Comparison of ENCODE assay signal across 26 cellular contexts in the genomic region with DNA sequence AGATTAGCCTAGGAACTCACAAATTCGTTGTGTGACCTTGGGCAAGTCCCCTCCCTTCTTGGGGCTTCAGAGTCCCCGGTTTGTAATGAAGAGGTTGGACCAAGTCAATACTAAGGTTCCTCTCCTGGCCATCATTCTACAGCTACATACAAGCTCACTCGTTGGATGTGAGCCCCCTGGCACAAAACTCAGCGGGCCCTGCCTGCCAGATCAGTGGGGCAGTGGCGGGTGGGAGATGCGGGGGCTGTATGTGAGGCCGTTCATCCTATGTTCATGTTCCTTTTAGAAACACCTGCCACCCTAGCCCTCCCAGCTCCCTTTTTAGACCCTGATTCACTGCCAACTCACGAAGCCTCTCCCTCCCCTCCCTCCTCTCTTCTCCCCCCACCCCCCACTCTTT. TPM values are rescaled to one million over a fixed set of nuclear protein-coding genes. Genes with fewer than 3 reads are reported as not detected.
"Had no signal": no experiment of that assay in that cellular context is flagged by ENCODE, and none has a peak within 500 bp of the region (broad histone marks: within the 10 kb centered on the region; RNA-seq: fewer than 3 reads in every experiment).

No MANE protein-coding gene starts in this region.

- H3K36me3 ChIP-seq: gastroesophageal sphincter, left ventricle myocardium inferior, lower lobe of right lung, neutrophil, spleen, tibial artery, upper lobe of right lung, vagina had no signal

- H3K27ac ChIP-seq: gastroesophageal sphincter, left ventricle myocardium inferior, lower lobe of right lung, neutrophil, spleen, tibial artery, upper lobe of right lung, vagina had no signal

- ATAC-seq: esophagus mucosa; gastroesophageal sphincter; left cardiac atrium; lower lobe of right lung; natural killer cell treated with Interleukin-12 subunit alpha and Interleukin-12 subunit beta and Interleukin-15 and Interleukin-18, amount 100 ng/mL, for 72 hours; sciatic nerve; stimulated activated memory B cell treated with anti-CD40 and anti-IgM and Interleukin-4, amounts not matched to agents 10 μg/mL and 1 μg/mL and 100 μg/mL, for 72 hours; upper lobe of right lung had no signal

- DNase-seq: cortex of kidney; effector memory CD4-positive, alpha-beta T cell; kidney; left cardiac atrium; left ventricle myocardium inferior; lower lobe of right lung; posterior cingulate gyrus; spleen; stimulated activated CD4-positive, alpha-beta T cell treated with anti-CD3 and anti-CD28 coated beads, Interleukin-15, amount 100 ng/mL, for 24 hours; stimulated activated CD4-positive, alpha-beta T cell treated with anti-CD3 and anti-CD28 coated beads, Interleukin-1b, Interleukin-23, amount 100 ng/mL, for 48 hours; stimulated activated CD4-positive, alpha-beta T cell treated with anti-CD3 and anti-CD28 coated beads, Interleukin-4, amount 100 ng/mL, for 24 hours; tibial artery; upper lobe of right lung had no signal

- H3K9me3 ChIP-seq: gastroesophageal sphincter, left ventricle myocardium inferior, lower lobe of right lung, neutrophil, spleen, tibial artery, upper lobe of right lung, vagina had no signal

- H3K4me3 ChIP-seq: gastroesophageal sphincter, left ventricle myocardium inferior, lower lobe of right lung, spleen, tibial artery, upper lobe of right lung, vagina had no signal

- H3K36me3 Mint-ChIP-seq: mesothelial cell of epicardium; stimulated activated memory B cell treated with anti-CD40 and anti-IgM and Interleukin-4, amounts not matched to agents 10 μg/mL and 1 μg/mL and 100 μg/mL, for 72 hours had no signal

- H3K9me3 Mint-ChIP-seq: mesothelial cell of epicardium; natural killer cell treated with Interleukin-12 subunit alpha and Interleukin-12 subunit beta and Interleukin-15 and Interleukin-18, amount 100 ng/mL, for 72 hours; stimulated activated memory B cell treated with anti-CD40 and anti-IgM and Interleukin-4, amounts not matched to agents 10 μg/mL and 1 μg/mL and 100 μg/mL, for 72 hours; stimulated activated naive CD8-positive, alpha-beta T cell treated with anti-CD3 and anti-CD28 coated beads, Interleukin-15, Interleukin-2, amounts not matched to agents 100 ng/mL and 50 ng/mL, for 24 hours had no signal

- H3K27ac Mint-ChIP-seq: memory B cell; mesothelial cell of epicardium; natural killer cell treated with Interleukin-12 subunit alpha and Interleukin-12 subunit beta and Interleukin-15 and Interleukin-18, amount 100 ng/mL, for 72 hours; stimulated activated memory B cell treated with anti-CD40 and anti-IgM and Interleukin-4, amounts not matched to agents 10 μg/mL and 1 μg/mL and 100 μg/mL, for 72 hours; stimulated activated naive CD8-positive, alpha-beta T cell treated with anti-CD3 and anti-CD28 coated beads, Interleukin-15, Interleukin-2, amounts not matched to agents 100 ng/mL and 50 ng/mL, for 24 hours had no signal

RNA-seq across cellular contexts. Expression of a gene that starts 2.1 kb away (rescaled TPM):
- total RNA-seq: fibroblast of lung, osteoblast, skeletal muscle tissue, vagina had no signal
